8 cellular contexts compared by ENCODE assay signal in the genomic region with DNA sequence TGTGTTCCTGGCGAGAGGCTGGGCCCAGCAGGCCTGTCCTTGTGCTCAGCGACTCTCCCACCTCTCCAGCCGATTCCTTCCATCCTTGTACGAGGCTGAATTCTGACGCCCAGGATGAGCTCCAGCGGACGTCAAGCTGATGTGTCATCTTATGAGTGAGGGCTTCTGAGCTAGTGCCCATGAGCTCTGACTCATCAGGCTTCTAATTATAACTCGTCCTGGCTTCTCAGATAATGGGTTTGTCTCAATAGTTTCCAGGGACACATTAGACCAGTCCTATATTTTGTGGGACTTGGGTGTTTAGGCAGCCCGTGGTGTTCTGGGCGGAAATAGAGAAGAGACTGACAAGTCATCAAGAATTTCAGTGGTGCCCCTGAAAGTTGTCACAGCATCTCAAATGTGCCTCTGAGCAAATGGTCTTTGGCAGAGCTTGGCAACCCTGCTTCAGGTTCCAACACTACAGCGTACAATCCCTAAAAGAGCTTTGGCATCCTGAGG.
A peak's percentile ranks its signal among the peaks of the same experiment; 100 is the strongest.
DNase-seq lines count a peak whose midpoint lies in the region; ATAC-seq and TF ChIP-seq lines count a peak whose summit lies in the region.

No MANE protein-coding gene starts in this region.

- H3K36me3 Mint-ChIP-seq in mesothelial cell of epicardium = no peaks in the 10 kb centered on the region

- no peaks in the 10 kb centered on the region for H3K27me3 ChIP-seq in lower lobe of right lung (ENCODE audit: low read depth)

- peaks cover 12% of the 10 kb centered on the region for H3K4me1 ChIP-seq in lower lobe of right lung

- H3K9me3 Mint-ChIP-seq in mesothelial cell of epicardium = peaks cover 16% of the 10 kb centered on the region

- H3K27ac Mint-ChIP-seq in mesothelial cell of epicardium = no peak overlapping the region

- intact Hi-C loops in lower lobe of right lung (cut with DNase I) = no loop called here

- H3K36me3 ChIP-seq in lower lobe of right lung = no peaks in the 10 kb centered on the region

- no peak overlapping the region for H3K4me3 ChIP-seq in lower lobe of right lung

- no peaks in the 10 kb centered on the region for H3K27me3 Mint-ChIP-seq in mesothelial cell of epicardium (ENCODE audit: low read depth)

- H3K4me1 Mint-ChIP-seq in mesothelial cell of epicardium = no peaks in the 10 kb centered on the region

- H3K4me3 Mint-ChIP-seq in mesothelial cell of epicardium = no peak overlapping the region

- no peaks in the 10 kb centered on the region for H3K9me3 ChIP-seq in lower lobe of right lung

- H3K27ac ChIP-seq in lower lobe of right lung = peak overlapping the region; percentile 28

- ATAC-seq in lower lobe of right lung (peak; percentile 72 to 77), GM18520 (IDR thresholded peaks at IDR 0.05; ENCODE audit: unreplicated experiment) (no peak)

- DNase-seq in GM04503 (ENCODE audit: low read depth) = peak; percentile 91
- peak; percentile 79 for DNase-seq in OCI-M1 (lab: John Stamatoyannopoulos, UW)
- peak; percentile 89 for DNase-seq in astrocyte of the hippocampus (ENCODE audit: low read depth, low spot score)
- DNase-seq in lower lobe of right lung = no peak
- no peak for DNase-seq in mesothelial cell of epicardium (ENCODE audit: low spot score in 2 of 2, unreplicated experiment in 2 of 2)
- DNase-seq in NK-92 treated with Interleukin-12 subunit alpha and Interleukin-12 subunit beta, amount 100 ng/mL, for 24 hours (lab: John Stamatoyannopoulos, UW) = no peak
- DNase-seq in superior temporal gyrus (ENCODE audit: extremely low spot score) = no peak

- TF ChIP-seq CTCF in lower lobe of right lung (IDR thresholded peaks at IDR 0.05) (no peak), mesothelial cell of epicardium (IDR thresholded peaks at IDR 0.05; ENCODE audit: unreplicated experiment) (no peak)

Comparison
In these comparisons a context has a peak if more than half of its experiments do, and no peak if none do; other contexts are left out.
1. DNase-seq: peak in GM04503 (single experiment), OCI-M1 (single experiment) and astrocyte of the hippocampus (single experiment); none in lower lobe of right lung (single experiment), mesothelial cell of epicardium (0 of 2), NK-92 treated with Interleukin-12 subunit alpha and Interleukin-12 subunit beta, amount 100 ng/mL, for 24 hours (single experiment) and superior temporal gyrus (single experiment).